ENCODE assay signal across 15 cellular contexts in genomic region chrX:15158350-15158735, GRCh38.
A peak's percentile ranks its signal among the peaks of the same experiment; 100 is the strongest.
DNase-seq lines count a peak whose midpoint lies in the region; ATAC-seq and TF ChIP-seq lines count a peak whose summit lies in the region.
"Had no signal": no experiment of that assay in that cellular context is flagged by ENCODE, and none has a peak within 500 bp of the region (broad histone marks: within the 10 kb centered on the region; RNA-seq: fewer than 3 reads in every experiment).

No MANE protein-coding gene starts in this region.

- no peak for TF ChIP-seq CTCF in CD4-positive, alpha-beta T cell (IDR thresholded peaks at IDR 0.05)
- no peak for TF ChIP-seq CTCF in osteocyte (IDR thresholded peaks at IDR 0.05)

- intact Hi-C loops in CD4-positive, alpha-beta T cell (cut with DNase I, micrococcal nuclease), result no loop called here
- intact Hi-C loops in activated T-helper 2 cell treated with anti-CD3 and anti-CD28 coated beads, Interferon-gamma antibody, Interleukin-2, Interleukin-4, amounts not matched to agents 10 μg/mL and 5 μg/mL and 100 μg/mL, durations not matched to agents 14 hours and 24 hours and 36 hours (cut with micrococcal nuclease), result loop anchor here (5.0 to 10.0 kb wide), 3 partner anchors 126 to 1124 kb away; no protein-coding TSS in a partner anchor
- intact Hi-C loops in sciatic nerve (cut with DNase I), result no loop called here

- peaks cover 21% of the 10 kb centered on the region for H3K4me1 Mint-ChIP-seq in CD4-positive, alpha-beta T cell (ENCODE audit: low read depth)
- H3K4me1 Mint-ChIP-seq in activated T-helper 2 cell treated with anti-CD3 and anti-CD28 coated beads, Interferon-gamma antibody, Interleukin-2, Interleukin-4, amounts not matched to agents 10 μg/mL and 5 μg/mL and 100 μg/mL, durations not matched to agents 14 hours and 24 hours and 36 hours (ENCODE audit: low read depth), result peaks cover 23% of the 10 kb centered on the region
- no peaks in the 10 kb centered on the region for H3K4me1 Mint-ChIP-seq in osteocyte (ENCODE audit: unreplicated experiment)
- H3K4me1 Mint-ChIP-seq: nephron progenitor cell had no signal

- no peak for ATAC-seq in CD4-positive, alpha-beta T cell (ENCODE audit: poor library complexity)
- ATAC-seq in GM18520 (IDR thresholded peaks at IDR 0.05; ENCODE audit: unreplicated experiment) (peak; percentile 6), HG02943 (IDR thresholded peaks at IDR 0.05; ENCODE audit: low read depth, unreplicated experiment) (peak; percentile 12), sciatic nerve (no peak)
- ATAC-seq: gastroesophageal sphincter had no signal

- H3K9me3 ChIP-seq in CD4-positive, alpha-beta T cell (ENCODE audit: control insufficient read depth, low read length), result no peaks in the 10 kb centered on the region
- H3K9me3 ChIP-seq: gastroesophageal sphincter had no signal

- CTCF ChIA-PET in CD4-positive, alpha-beta T cell (lab: Charles Lee), result no interaction called here

- no peak overlapping the region for H3K27ac ChIP-seq in CD4-positive, alpha-beta T cell (ENCODE audit: low read depth, low read length)
- H3K27ac ChIP-seq: BLaER1 treated with 17β-estradiol and CSF1 and Interleukin-3, amounts not matched to agents 10 nM and 100 nM; gastroesophageal sphincter had no signal

- peak overlapping the region; percentile 82 for H3K4me3 Mint-ChIP-seq in CD4-positive, alpha-beta T cell
- H3K4me3 Mint-ChIP-seq in activated T-helper 2 cell treated with anti-CD3 and anti-CD28 coated beads, Interferon-gamma antibody, Interleukin-2, Interleukin-4, amounts not matched to agents 10 μg/mL and 5 μg/mL and 100 μg/mL, durations not matched to agents 14 hours and 24 hours and 36 hours (ENCODE audit: low read depth), result peak overlapping the region; percentile 78
- H3K4me3 Mint-ChIP-seq in osteocyte (ENCODE audit: unreplicated experiment), result no peak overlapping the region
- H3K4me3 Mint-ChIP-seq: activated B cell treated with CpG ODN at 0.5 μM for 24 hours, nephron progenitor cell had no signal

- H3K36me3 Mint-ChIP-seq in CD4-positive, alpha-beta T cell (ENCODE audit: low read depth), result no peaks in the 10 kb centered on the region
- no peaks in the 10 kb centered on the region for H3K36me3 Mint-ChIP-seq in activated T-helper 2 cell treated with anti-CD3 and anti-CD28 coated beads, Interferon-gamma antibody, Interleukin-2, Interleukin-4, amounts not matched to agents 10 μg/mL and 5 μg/mL and 100 μg/mL, durations not matched to agents 14 hours and 24 hours and 36 hours (ENCODE audit: low read depth)
- no peaks in the 10 kb centered on the region for H3K36me3 Mint-ChIP-seq in osteocyte (ENCODE audit: unreplicated experiment)

- no peak for DNase-seq in CD4-positive, alpha-beta T cell
- no peak for DNase-seq in activated T-helper 2 cell treated with anti-CD3 and anti-CD28 coated beads, Interferon-gamma antibody, Interleukin-2, Interleukin-4, amounts not matched to agents 10 μg/mL and 5 μg/mL and 100 μg/mL, durations not matched to agents 14 hours and 24 hours and 36 hours (ENCODE audit: low spot score)
- DNase-seq in NAMALWA (ENCODE audit: low spot score) (no peak), HK-2 (ENCODE audit: unreplicated experiment) (no peak), osteocyte (ENCODE audit: extremely low spot score, unreplicated experiment) (no peak), sciatic nerve (ENCODE audit: low spot score) (no peak)
- DNase-seq: activated B cell treated with CpG ODN at 0.5 μM for 24 hours, dermis blood vessel endothelial cell, kidney glomerular epithelial cell, NCI-H1092, nephron progenitor cell had no signal

- no peaks in the 10 kb centered on the region for H3K27me3 ChIP-seq in CD4-positive, alpha-beta T cell (ENCODE audit: control insufficient read depth, insufficient read depth, low read length)
- H3K27me3 ChIP-seq: gastroesophageal sphincter had no signal

- peak overlapping the region; percentile 87 for H3K27ac Mint-ChIP-seq in CD4-positive, alpha-beta T cell
- peak overlapping the region; percentile 86 for H3K27ac Mint-ChIP-seq in activated T-helper 2 cell treated with anti-CD3 and anti-CD28 coated beads, Interferon-gamma antibody, Interleukin-2, Interleukin-4, amounts not matched to agents 10 μg/mL and 5 μg/mL and 100 μg/mL, durations not matched to agents 14 hours and 24 hours and 36 hours
- no peak overlapping the region for H3K27ac Mint-ChIP-seq in osteocyte (ENCODE audit: unreplicated experiment)
- H3K27ac Mint-ChIP-seq: activated B cell treated with CpG ODN at 0.5 μM for 24 hours, nephron progenitor cell had no signal

- POLR2A ChIA-PET in CD4-positive, alpha-beta T cell (lab: Charles Lee), result interaction anchor here (1.3 kb wide), 1 partner anchor 16 kb away, joined by 3 read pairs; no protein-coding TSS in a partner anchor

- no peaks in the 10 kb centered on the region for H3K27me3 Mint-ChIP-seq in CD4-positive, alpha-beta T cell
- peaks cover 4% of the 10 kb centered on the region for H3K27me3 Mint-ChIP-seq in activated T-helper 2 cell treated with anti-CD3 and anti-CD28 coated beads, Interferon-gamma antibody, Interleukin-2, Interleukin-4, amounts not matched to agents 10 μg/mL and 5 μg/mL and 100 μg/mL, durations not matched to agents 14 hours and 24 hours and 36 hours (ENCODE audit: low read depth)
- H3K27me3 Mint-ChIP-seq in osteocyte (ENCODE audit: unreplicated experiment), result peaks cover 11% of the 10 kb centered on the region
- H3K27me3 Mint-ChIP-seq: activated B cell treated with CpG ODN at 0.5 μM for 24 hours had no signal

- no peaks in the 10 kb centered on the region for H3K9me3 Mint-ChIP-seq in CD4-positive, alpha-beta T cell
- H3K9me3 Mint-ChIP-seq in activated T-helper 2 cell treated with anti-CD3 and anti-CD28 coated beads, Interferon-gamma antibody, Interleukin-2, Interleukin-4, amounts not matched to agents 10 μg/mL and 5 μg/mL and 100 μg/mL, durations not matched to agents 14 hours and 24 hours and 36 hours, result peaks cover 9% of the 10 kb centered on the region
- peaks cover 3% of the 10 kb centered on the region for H3K9me3 Mint-ChIP-seq in osteocyte (ENCODE audit: unreplicated experiment)
- H3K9me3 Mint-ChIP-seq: activated B cell treated with CpG ODN at 0.5 μM for 24 hours had no signal

Comparison
In these comparisons a context has a peak if more than half of its experiments do, and no peak if none do; other contexts are left out.
1. ATAC-seq: peak in GM18520 (single experiment) and HG02943 (single experiment); none in CD4-positive, alpha-beta T cell (single experiment) and sciatic nerve (single experiment).